9 cellular contexts compared by ENCODE assay signal in the genomic region with DNA sequence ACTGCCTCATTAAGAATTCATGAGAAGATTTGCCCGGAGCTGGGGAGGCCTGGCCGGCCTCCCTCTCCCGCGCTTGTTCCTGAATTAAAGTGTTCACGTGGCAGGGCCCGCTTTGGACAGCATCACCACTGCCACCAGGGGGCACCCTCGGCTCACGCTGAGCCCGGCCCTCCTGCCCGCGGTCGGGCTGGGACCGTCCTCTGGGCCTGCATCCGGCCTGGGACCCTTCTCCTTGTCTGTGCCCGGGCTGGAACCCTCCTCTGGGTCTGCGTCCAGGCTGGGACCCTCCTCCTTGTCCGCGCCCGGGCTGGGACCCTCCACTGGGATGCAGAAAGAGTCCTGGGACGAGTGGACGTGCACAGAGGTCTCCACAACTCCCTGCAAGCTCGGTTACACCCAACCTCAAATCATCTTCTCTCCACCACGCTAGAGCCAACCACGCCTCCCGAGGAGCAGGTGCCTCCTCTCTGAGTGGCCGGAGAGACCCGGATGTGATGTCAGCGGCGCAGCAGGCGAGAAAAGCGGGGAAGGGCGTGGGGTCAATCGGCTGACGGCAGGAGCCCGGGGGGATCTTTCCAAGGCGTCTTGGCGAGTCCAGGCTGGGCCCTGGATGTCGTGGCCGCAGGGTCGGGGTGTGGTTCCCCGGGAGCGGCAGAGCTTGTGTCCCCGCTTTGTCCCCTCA. TPM values are rescaled to one million over a fixed set of nuclear protein-coding genes. Genes with fewer than 3 reads are reported as not detected.
DNase-seq lines count a peak whose midpoint lies in the region; ATAC-seq and TF ChIP-seq lines count a peak whose summit lies in the region.
"Had no signal": no experiment of that assay in that cellular context is flagged by ENCODE, and none has a peak within 500 bp of the region (broad histone marks: within the 10 kb centered on the region; RNA-seq: fewer than 3 reads in every experiment).

No MANE protein-coding gene starts in this region.

- H3K9me3 ChIP-seq in CD8-positive, alpha-beta T cell (ENCODE audit: low read length) = no peaks in the 10 kb centered on the region
- H3K9me3 ChIP-seq in HAP-1 (no peaks in the 10 kb centered on the region), OCI-LY7 (ENCODE audit: low read length) (no peaks in the 10 kb centered on the region), uterus (no peaks in the 10 kb centered on the region)
- H3K9me3 ChIP-seq: neutrophil had no signal

- no peak overlapping the region for H3K4me3 Mint-ChIP-seq in CD8-positive, alpha-beta T cell
- H3K4me3 Mint-ChIP-seq in progenitor cell of endocrine pancreas (ENCODE audit: low read depth) = no peak overlapping the region

- H3K4me1 ChIP-seq in CD8-positive, alpha-beta T cell (ENCODE audit: insufficient read depth, low read length) = no peaks in the 10 kb centered on the region
- H3K4me1 ChIP-seq in HAP-1 = no peaks in the 10 kb centered on the region
- H3K4me1 ChIP-seq in OCI-LY7 (ENCODE audit: insufficient read depth, low read length, poor library complexity, severe bottlenecking) = no peaks in the 10 kb centered on the region
- H3K4me1 ChIP-seq in uterus = peaks cover 4 to 6% of the 10 kb centered on the region in 2 donors

- H2AFZ ChIP-seq in OCI-LY7 (ENCODE audit: low read length) = no peak overlapping the region

- no peaks in the 10 kb centered on the region for H3K9me2 ChIP-seq in OCI-LY7 (ENCODE audit: insufficient read depth, low read length)

- ATAC-seq in CD8-positive, alpha-beta T cell = no peak
- ATAC-seq in GM21619 (IDR thresholded peaks at IDR 0.05; ENCODE audit: unreplicated experiment) = no peak

- H3K4me2 ChIP-seq in OCI-LY7 (ENCODE audit: low read length) = no peak overlapping the region

- no peaks in the 10 kb centered on the region for H3K9me3 Mint-ChIP-seq in CD8-positive, alpha-beta T cell
- H3K9me3 Mint-ChIP-seq in progenitor cell of endocrine pancreas (ENCODE audit: low read depth) = no peaks in the 10 kb centered on the region

- H3K4me1 Mint-ChIP-seq in CD8-positive, alpha-beta T cell (ENCODE audit: low read depth) = peaks cover 3% of the 10 kb centered on the region
- peaks cover 16% of the 10 kb centered on the region for H3K4me1 Mint-ChIP-seq in progenitor cell of endocrine pancreas (ENCODE audit: low read depth)

- TF ChIP-seq POLR2A in uterus (IDR thresholded peaks at IDR 0.05) = no peak

- H4K20me1 ChIP-seq in OCI-LY7 (ENCODE audit: insufficient read depth, low read length) = no peaks in the 10 kb centered on the region

- TF ChIP-seq CTCF in CD8-positive, alpha-beta T cell (IDR thresholded peaks at IDR 0.05) = peak; percentile 53
- peak; percentile 86 for TF ChIP-seq CTCF in OCI-LY7 (conservative IDR thresholded peaks at IDR 0.05; ENCODE audit: low read length)
- peak; percentile 95 for TF ChIP-seq CTCF in progenitor cell of endocrine pancreas (IDR thresholded peaks at IDR 0.05; ENCODE audit: unreplicated experiment)
- peak; percentile 90 to 95 (median 94) for TF ChIP-seq CTCF in uterus (IDR thresholded peaks at IDR 0.05)

- H3K4me3 ChIP-seq in CD8-positive, alpha-beta T cell (ENCODE audit: low read depth, low read length) = no peak overlapping the region
- H3K4me3 ChIP-seq in HAP-1 (no peak overlapping the region), OCI-LY7 (ENCODE audit: low read depth, low read length, poor library complexity, severe bottlenecking) (no peak overlapping the region), uterus (no peak overlapping the region)

- H3K79me2 ChIP-seq in OCI-LY7 (ENCODE audit: insufficient read depth, low read depth, low read length) = no peaks in the 10 kb centered on the region

- intact Hi-C loops in CD8-positive, alpha-beta T cell (cut with DNase I, micrococcal nuclease) = loop anchor here in 1 of 2 experiments (1.0 kb wide), 1 partner anchor 514 kb away; no protein-coding TSS in a partner anchor
- intact Hi-C loops in OCI-LY7 (cut with micrococcal nuclease; ENCODE audit: unreplicated experiment) (loop anchor here (1.0 kb wide), 1 partner anchor 514 kb away; no protein-coding TSS in a partner anchor), uterus (cut with DNase I; ENCODE audit: low total_unique reads) (loop anchor here (2.0 to 10.0 kb wide), 2 partner anchors 74 to 514 kb away; a partner anchor contains a TSS)

- BruUV-seq in OCI-LY7 (replicated peaks; lab: Mats Ljungman, UMichigan) = no TSS peak

- peaks cover 8% of the 10 kb centered on the region for H3K27me3 Mint-ChIP-seq in CD8-positive, alpha-beta T cell (ENCODE audit: low read depth)
- H3K27me3 Mint-ChIP-seq in progenitor cell of endocrine pancreas = peaks cover 35% of the 10 kb centered on the region

- in situ Hi-C loops in HAP-1 (cut with MboI; ENCODE audit: low sequenced_read_pairs) = loop anchor here (25.0 kb wide), 1 partner anchor 517 kb away; no protein-coding TSS in a partner anchor

- peak; percentile 19 to 85 (median 44) for DNase-seq in CD8-positive, alpha-beta T cell
- DNase-seq in HAP-1 (ENCODE audit: low spot score in 2 of 2) (peak; percentile 36 to 84), OCI-LY7 (ENCODE audit: low spot score) (peak; percentile 38), activated T-helper 1 cell treated with Interleukin-2 at 50 U/mL for 16 hours (ENCODE audit: low read depth) (peak; percentile 40), germinal center (ENCODE audit: low spot score) (peak; percentile 56), progenitor cell of endocrine pancreas (ENCODE audit: low spot score, unreplicated experiment) (peak; percentile 69), uterus (peak; percentile 84 to 88)

- no peak overlapping the region for H3K27ac ChIP-seq in CD8-positive, alpha-beta T cell (ENCODE audit: low read depth, low read length)
- H3K27ac ChIP-seq in OCI-LY7 (ENCODE audit: low read depth, low read length, poor library complexity, severe bottlenecking) (no peak overlapping the region), uterus (peak overlapping the region in 1 of 2 donors; percentile 7)
- H3K27ac ChIP-seq: neutrophil had no signal

- no peaks in the 10 kb centered on the region for H3K27me3 ChIP-seq in CD8-positive, alpha-beta T cell (ENCODE audit: insufficient read depth, low read length)
- no peaks in the 10 kb centered on the region for H3K27me3 ChIP-seq in HAP-1 (ENCODE audit: low read depth)
- H3K27me3 ChIP-seq in uterus = no peaks in the 10 kb centered on the region

- POLR2A ChIA-PET in CD8-positive, alpha-beta T cell (lab: Charles Lee) = no interaction called here
- POLR2A ChIA-PET in OCI-LY7 (lab: Charles Lee) = no interaction called here

- CTCF ChIA-PET in CD8-positive, alpha-beta T cell (lab: Charles Lee) = interaction anchor here (0.8 to 1.9 kb wide), 7 partner anchors 15 to 527 kb away, joined by 3 to 6 read pairs (median 3); no protein-coding TSS in a partner anchor
- CTCF ChIA-PET in OCI-LY7 (lab: Charles Lee; ENCODE audit: unreplicated experiment) = no interaction called here

- no peaks in the 10 kb centered on the region for H3K36me3 ChIP-seq in CD8-positive, alpha-beta T cell (ENCODE audit: insufficient read depth, low read length)
- H3K36me3 ChIP-seq in HAP-1 (replicated peaks) (no peaks in the 10 kb centered on the region), OCI-LY7 (ENCODE audit: insufficient read depth, low read length) (no peaks in the 10 kb centered on the region), uterus (no peaks in the 10 kb centered on the region)
- H3K36me3 ChIP-seq: neutrophil had no signal

- no peaks in the 10 kb centered on the region for H3K36me3 Mint-ChIP-seq in CD8-positive, alpha-beta T cell
- peaks cover 2% of the 10 kb centered on the region for H3K36me3 Mint-ChIP-seq in progenitor cell of endocrine pancreas (ENCODE audit: insufficient read depth)

- H3K27ac Mint-ChIP-seq in CD8-positive, alpha-beta T cell = no peak overlapping the region
- H3K27ac Mint-ChIP-seq in progenitor cell of endocrine pancreas = no peak overlapping the region

RNA-seq across cellular contexts. Expression of a gene that starts 50.9 kb away (rescaled TPM):
- not detected for total RNA-seq in CD8-positive, alpha-beta T cell
- total RNA-seq in OCI-LY7 (2014; rRNA removed; shearing (Covaris generic)) = not detected in 2 replicates
- not detected in 2 replicates for total RNA-seq in OCI-LY7 (2022)
- 30.5 and 33.2 TPM in 2 replicates for total RNA-seq in progenitor cell of endocrine pancreas
- 1 to 10 TPM in 3 of 4 donors, not detected in 1; 1.4 to 9.6 (median 2.8) TPM for total RNA-seq in uterus
